In genomic region chrX:153861733-153862300, GRCh38 we compare ENCODE assay signal across 29 cellular contexts. TPM values are rescaled to one million over a fixed set of nuclear protein-coding genes. Genes with fewer than 3 reads are reported as not detected.
"Had no signal": no experiment of that assay in that cellular context is flagged by ENCODE, and none has a peak within 500 bp of the region (broad histone marks: within the 10 kb centered on the region; RNA-seq: fewer than 3 reads in every experiment).

No MANE protein-coding gene starts in this region.

- H3K36me3 Mint-ChIP-seq: activated naive CD4-positive, alpha-beta T cell treated with anti-CD3 and anti-CD28 coated beads, Interleukin-2, amount 10 ng/mL, durations not matched to agents 7 days and 5 days; activated naive CD8-positive, alpha-beta T cell treated with anti-CD3 and anti-CD28 coated beads, Interleukin-2, amount 10 ng/mL, durations not matched to agents 7 days and 5 days; immature natural killer cell; mesothelial cell of epicardium had no signal

- H3K9me3 Mint-ChIP-seq: activated naive CD4-positive, alpha-beta T cell treated with anti-CD3 and anti-CD28 coated beads, Interleukin-2, amount 10 ng/mL, durations not matched to agents 7 days and 5 days; activated naive CD8-positive, alpha-beta T cell treated with anti-CD3 and anti-CD28 coated beads, Interleukin-2, amount 10 ng/mL, durations not matched to agents 7 days and 5 days; activated T-helper 1 cell treated with anti-CD3 and anti-CD28 coated beads, Interleukin-12 subunit alpha, Interleukin-12 subunit beta, Interleukin-2, Interleukin-4 antibody, amounts not matched to agents 30 ng/mL and 10 ng/mL and 1 ng/mL, durations not matched to agents 14 hours and 24 hours and 36 hours; immature natural killer cell; stimulated activated memory B cell treated with anti-CD40 and anti-IgM and Interleukin-4, amounts not matched to agents 10 μg/mL and 1 μg/mL and 100 μg/mL, for 72 hours; T-helper 2 cell treated with Interferon-gamma antibody and Interleukin-4, amounts not matched to agents 5 μg/mL and 100 μg/mL, for 36 hours had no signal

- H3K4me1 Mint-ChIP-seq: nephron had no signal

- DNase-seq: activated CD4-positive, alpha-beta T cell treated with anti-CD3 and anti-CD28 coated beads for 48 hours; activated CD4-positive, alpha-beta T cell treated with anti-CD3 and anti-CD28 coated beads, Interleukin-2, amount 50 U/mL, for 48 hours; activated CD8-positive, alpha-beta memory T cell treated with anti-CD3 and anti-CD28 coated beads, Interleukin-2, amount 50 U/mL, for 4 hours; activated effector memory CD4-positive, alpha-beta T cell treated with anti-CD3 and anti-CD28 coated beads, Interleukin-2, amount 50 U/mL, for 16 hours; activated naive CD4-positive, alpha-beta T cell treated with anti-CD3 and anti-CD28 coated beads, Interleukin-2, amount 10 ng/mL, durations not matched to agents 7 days and 5 days; activated naive CD8-positive, alpha-beta T cell treated with anti-CD3 and anti-CD28 coated beads, Interleukin-2, amount 10 ng/mL, durations not matched to agents 7 days and 5 days; activated T-cell treated with anti-CD3 and anti-CD28 coated beads, Interleukin-2, amount 50 U/mL, for 1 hour; brain microvascular endothelial cell; foreskin fibroblast; hippocampal formation; immature natural killer cell; ovary; retina; sigmoid colon; stimulated activated CD4-positive, alpha-beta T cell treated with anti-CD3 and anti-CD28 coated beads, Interleukin-1b, Interleukin-23, amount 100 ng/mL, for 48 hours; stimulated activated CD4-positive, alpha-beta T cell treated with anti-CD3 and anti-CD28 coated beads, Interleukin-4, amount 100 ng/mL, for 4 hours; stimulated activated CD8-positive, alpha-beta memory T cell treated with anti-CD3 and anti-CD28 coated beads, Interleukin-4, amount 100 ng/mL, for 48 hours; stomach; thyroid gland; upper lobe of left lung had no signal

- H3K27me3 Mint-ChIP-seq: activated naive CD8-positive, alpha-beta T cell treated with anti-CD3 and anti-CD28 coated beads, Interleukin-2, amount 10 ng/mL, durations not matched to agents 7 days and 5 days had no signal

- H3K27ac Mint-ChIP-seq: activated naive CD4-positive, alpha-beta T cell treated with anti-CD3 and anti-CD28 coated beads, Interleukin-2, amount 10 ng/mL, durations not matched to agents 7 days and 5 days; activated naive CD8-positive, alpha-beta T cell treated with anti-CD3 and anti-CD28 coated beads, Interleukin-2, amount 10 ng/mL, durations not matched to agents 7 days and 5 days; activated T-helper 1 cell treated with anti-CD3 and anti-CD28 coated beads, Interleukin-12 subunit alpha, Interleukin-12 subunit beta, Interleukin-2, Interleukin-4 antibody, amounts not matched to agents 30 ng/mL and 10 ng/mL and 1 ng/mL, durations not matched to agents 14 hours and 24 hours and 36 hours; immature natural killer cell; mesothelial cell of epicardium; nephron; stimulated activated memory B cell treated with anti-CD40 and anti-IgM and Interleukin-4, amounts not matched to agents 10 μg/mL and 1 μg/mL and 100 μg/mL, for 72 hours; T-helper 2 cell treated with Interferon-gamma antibody and Interleukin-4, amounts not matched to agents 5 μg/mL and 100 μg/mL, for 36 hours had no signal

- H3K4me3 Mint-ChIP-seq: activated naive CD4-positive, alpha-beta T cell treated with anti-CD3 and anti-CD28 coated beads, Interleukin-2, amount 10 ng/mL, durations not matched to agents 7 days and 5 days; activated naive CD8-positive, alpha-beta T cell treated with anti-CD3 and anti-CD28 coated beads, Interleukin-2, amount 10 ng/mL, durations not matched to agents 7 days and 5 days; activated T-helper 1 cell treated with anti-CD3 and anti-CD28 coated beads, Interleukin-12 subunit alpha, Interleukin-12 subunit beta, Interleukin-2, Interleukin-4 antibody, amounts not matched to agents 30 ng/mL and 10 ng/mL and 1 ng/mL, durations not matched to agents 14 hours and 24 hours and 36 hours; immature natural killer cell; mesothelial cell of epicardium; nephron; stimulated activated memory B cell treated with anti-CD40 and anti-IgM and Interleukin-4, amounts not matched to agents 10 μg/mL and 1 μg/mL and 100 μg/mL, for 72 hours; T-helper 2 cell treated with Interferon-gamma antibody and Interleukin-4, amounts not matched to agents 5 μg/mL and 100 μg/mL, for 36 hours had no signal

- ATAC-seq: activated CD4-positive, CD25-positive, alpha-beta regulatory T cell treated with anti-CD3 and anti-CD28 coated beads, Interleukin-2, amount 50 U/mL, for 24 hours; stimulated activated memory B cell treated with anti-CD40 and anti-IgM and Interleukin-4, amounts not matched to agents 10 μg/mL and 1 μg/mL and 100 μg/mL, for 72 hours had no signal

RNA-seq across cellular contexts. Expression of gene L1CAM, which starts 24.2 kb away (rescaled TPM):
- total RNA-seq: endothelial cell of umbilical vein had no signal
- polyA plus RNA-seq: immature natural killer cell had no signal

RNA-seq across cellular contexts. Expression of gene AVPR2, which starts 42.7 kb away (rescaled TPM):
- total RNA-seq: activated CD8-positive, alpha-beta memory T cell treated with anti-CD3 and anti-CD28 coated beads for 36 hours; activated naive CD8-positive, alpha-beta T cell treated with anti-CD3 and anti-CD28 coated beads, Interleukin-2, amount 10 ng/mL, durations not matched to agents 7 days and 5 days; activated T-helper 1 cell treated with anti-CD3 and anti-CD28 coated beads, Interleukin-12 subunit alpha, Interleukin-12 subunit beta, Interleukin-2, Interleukin-4 antibody, amounts not matched to agents 30 ng/mL and 10 ng/mL and 1 ng/mL, durations not matched to agents 14 hours and 24 hours and 36 hours; astrocyte; endothelial cell of umbilical vein; mesothelial cell of epicardium had no signal
- polyA plus RNA-seq: endothelial cell of umbilical vein, immature natural killer cell had no signal
